ENCODE assay signal across 1 cellular context in genomic region chr6:15303920-15304291, GRCh38.
TF ChIP-seq lines count a peak whose summit lies in the region.

No MANE protein-coding gene starts in this region.

TF ChIP-seq in HepG2, 621 proteins besides CTCF, POLR2A, EP300 and RAD21 (continued from another document):
- TF ChIP-seq ZNF224 (CRISPR knock-in tag; IDR thresholded peaks at IDR 0.05): no peak
